Comparison of ENCODE assay signal across 20 cellular contexts in genomic region chr7:110104243-110104642, GRCh38.
"Had no signal": no experiment of that assay in that cellular context is flagged by ENCODE, and none has a peak within 500 bp of the region (broad histone marks: within the 10 kb centered on the region; RNA-seq: fewer than 3 reads in every experiment).

No MANE protein-coding gene starts in this region.

- H3K9me3 ChIP-seq: Peyer's patch, SJCRH30 had no signal

- DNase-seq: IMR-90, Karpas-422, KG1, MM.1S, NCI-H1092 treated with DMSO at 0.1 percent for 48 hours, NCI-H146, NCI-H1694 treated with DMSO at 0.1 percent for 48 hours, NCI-H1930, NCI-H2081, NCI-H2107, NCI-H2227 treated with DMSO at 0.1 percent for 48 hours, NCI-H526 treated with DMSO at 0.1 percent for 48 hours, NCI-H748 treated with DMSO at 0.1 percent for 48 hours, OCI-M1, PC-9, Peyer's patch, SHP77 treated with DMSO at 0.1 percent for 48 hours, SJCRH30 had no signal

- H3K4me2 ChIP-seq: PC-9 had no signal

- ATAC-seq: HepG2, Right ventricle myocardium inferior had no signal

- H3K4me1 ChIP-seq: Peyer's patch had no signal

- H3K4me3 ChIP-seq: PC-9, Peyer's patch, SJCRH30 had no signal

- H3K36me3 ChIP-seq: Peyer's patch, SJCRH30 had no signal

- H3K27ac ChIP-seq: PC-9, Peyer's patch, SJCRH30 had no signal

- H3K27me3 ChIP-seq: Peyer's patch, SJCRH30 had no signal

- H2AFZ ChIP-seq: PC-9 had no signal
